Comparison of ENCODE assay signal across 18 cellular contexts in the genomic region with DNA sequence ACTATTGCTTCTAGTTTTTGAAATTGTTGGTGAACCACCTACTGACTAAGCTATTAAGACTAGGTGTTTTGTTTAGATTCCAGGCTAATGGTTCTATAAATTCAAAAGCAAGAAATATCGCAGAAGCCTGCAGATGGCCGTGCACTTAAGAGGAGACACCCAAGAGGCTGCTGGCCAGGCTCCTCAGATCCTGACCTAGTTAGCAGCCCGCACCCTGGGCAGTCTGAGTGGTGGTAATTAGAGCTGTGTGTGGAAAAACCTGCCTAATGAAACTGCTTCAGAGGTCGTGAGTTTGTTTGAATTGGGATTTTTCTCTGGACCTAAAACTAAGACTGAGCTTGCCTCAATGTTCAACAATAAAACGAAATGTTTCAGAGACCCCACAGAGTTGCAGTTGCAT.
DNase-seq lines count a peak whose midpoint lies in the region; ATAC-seq and TF ChIP-seq lines count a peak whose summit lies in the region.
"Had no signal": no experiment of that assay in that cellular context is flagged by ENCODE, and none has a peak within 500 bp of the region (broad histone marks: within the 10 kb centered on the region; RNA-seq: fewer than 3 reads in every experiment).

No MANE protein-coding gene starts in this region.

- H3K27ac Mint-ChIP-seq in stimulated activated naive B cell treated with anti-CD40 and anti-IgM and Interleukin-4, amounts not matched to agents 10 μg/mL and 1 μg/mL and 100 μg/mL, for 72 hours, result no peak overlapping the region
- H3K27ac Mint-ChIP-seq: CD8-positive, alpha-beta memory T cell had no signal

- H4K12ac ChIP-seq in trophoblast cell (ENCODE audit: low read depth, low read length), result no peak overlapping the region

- no peak overlapping the region for H3K4ac ChIP-seq in trophoblast cell (ENCODE audit: low read depth, low read length)

- no peak for ATAC-seq in stimulated activated naive B cell treated with anti-CD40 and anti-IgM and Interleukin-4, amounts not matched to agents 10 μg/mL and 1 μg/mL and 100 μg/mL, for 72 hours (replicated peaks)
- ATAC-seq: Right ventricle myocardium inferior had no signal

- H3K9me3 ChIP-seq in esophagus squamous epithelium, result no peaks in the 10 kb centered on the region
- H3K9me3 ChIP-seq in trophoblast cell (ENCODE audit: insufficient read depth, low read depth, low read length), result no peaks in the 10 kb centered on the region
- H3K9me3 ChIP-seq: SJSA1 had no signal

- peak; percentile 58 for DNase-seq in NCI-H748 (lab: John Stamatoyannopoulos, UW; ENCODE audit: unreplicated experiment)
- no peak for DNase-seq in NCI-H748 treated with DMSO at 0.1 percent for 48 hours (lab: John Stamatoyannopoulos, UW)
- peak; percentile 21 for DNase-seq in NCI-H510A (lab: John Stamatoyannopoulos, UW)
- peak; percentile 82 for DNase-seq in cerebellum (ENCODE audit: low spot score)
- no peak for DNase-seq in esophagus squamous epithelium (lab: John Stamatoyannopoulos, UW)
- DNase-seq in ureter (ENCODE audit: low spot score), result no peak
- no peak for DNase-seq in stimulated activated naive B cell treated with anti-CD40 and anti-IgM and Interleukin-4, amounts not matched to agents 10 μg/mL and 1 μg/mL and 100 μg/mL, for 72 hours
- DNase-seq in trophoblast cell, result no peak
- DNase-seq: CD8-positive, alpha-beta memory T cell; EL; IMR-90; NCI-H1436; NCI-H187 treated with DMSO at 0.1 percent for 48 hours; NCI-H446 had no signal

- no peak overlapping the region for H2AFZ ChIP-seq in trophoblast cell (ENCODE audit: insufficient read depth, low read length, poor library complexity)

- no peaks in the 10 kb centered on the region for H3K27me3 Mint-ChIP-seq in stimulated activated naive B cell treated with anti-CD40 and anti-IgM and Interleukin-4, amounts not matched to agents 10 μg/mL and 1 μg/mL and 100 μg/mL, for 72 hours

- H3K27me3 ChIP-seq in esophagus squamous epithelium (no peaks in the 10 kb centered on the region), trophoblast cell (ENCODE audit: insufficient read depth, low read length) (no peaks in the 10 kb centered on the region)
- H3K27me3 ChIP-seq: SJSA1 had no signal

- H4K91ac ChIP-seq in trophoblast cell (ENCODE audit: low read depth, low read length), result no peak overlapping the region

- WGBS in esophagus squamous epithelium, 2 donors, result 70 to 74% methylated on average over 5 of the region's 5 CpGs
- no CpG with 5 or more reads among the region's 5 CpGs for WGBS in trophoblast cell (ENCODE audit: extremely low coverage, insufficient coverage, insufficient read length)

- no peak overlapping the region for H2AK5ac ChIP-seq in trophoblast cell (ENCODE audit: low read length)

- no peak overlapping the region for H3K4me3 Mint-ChIP-seq in stimulated activated naive B cell treated with anti-CD40 and anti-IgM and Interleukin-4, amounts not matched to agents 10 μg/mL and 1 μg/mL and 100 μg/mL, for 72 hours
- H3K4me3 Mint-ChIP-seq: CD8-positive, alpha-beta memory T cell had no signal

- H3K14ac ChIP-seq in trophoblast cell (ENCODE audit: low read length), result no peak overlapping the region

- TF ChIP-seq CTCF in esophagus squamous epithelium (IDR thresholded peaks at IDR 0.05), result no peak

- no peak overlapping the region for H3K9ac ChIP-seq in trophoblast cell (ENCODE audit: low read length)
- H3K9ac ChIP-seq: KMS-11 had no signal

- intact Hi-C loops in esophagus squamous epithelium (cut with DNase I), result no loop called here

- H4K8ac ChIP-seq in trophoblast cell (ENCODE audit: low read depth, low read length), result no peak overlapping the region

- no peak for TF ChIP-seq POLR2A in esophagus squamous epithelium (IDR thresholded peaks at IDR 0.05)

- no peak overlapping the region for H3K18ac ChIP-seq in trophoblast cell (ENCODE audit: low read length)

- H3K4me1 ChIP-seq in esophagus squamous epithelium (no peaks in the 10 kb centered on the region), trophoblast cell (ENCODE audit: control insufficient read depth in 1 of 2, insufficient read depth in 2 of 2, low read length in 2 of 2) (no peaks in the 10 kb centered on the region)

- H2BK12ac ChIP-seq in trophoblast cell (ENCODE audit: low read length), result no peak overlapping the region

- H2BK5ac ChIP-seq in trophoblast cell (ENCODE audit: low read depth, low read length, poor library complexity), result no peak overlapping the region

- H3K23ac ChIP-seq in trophoblast cell (ENCODE audit: low read length), result no peak overlapping the region

- no peak overlapping the region for H3K4me2 ChIP-seq in trophoblast cell (ENCODE audit: low read length)
- H3K4me2 ChIP-seq: KMS-11 had no signal

- H3K4me3 ChIP-seq in esophagus squamous epithelium, result no peak overlapping the region
- no peak overlapping the region for H3K4me3 ChIP-seq in trophoblast cell (ENCODE audit: low read depth, low read length)
- H3K4me3 ChIP-seq: SJSA1 had no signal

- H3K36me3 Mint-ChIP-seq in stimulated activated naive B cell treated with anti-CD40 and anti-IgM and Interleukin-4, amounts not matched to agents 10 μg/mL and 1 μg/mL and 100 μg/mL, for 72 hours, result no peaks in the 10 kb centered on the region
- H3K36me3 Mint-ChIP-seq: CD8-positive, alpha-beta memory T cell had no signal

- no peaks in the 10 kb centered on the region for H3K9me3 Mint-ChIP-seq in stimulated activated naive B cell treated with anti-CD40 and anti-IgM and Interleukin-4, amounts not matched to agents 10 μg/mL and 1 μg/mL and 100 μg/mL, for 72 hours

- H2BK120ac ChIP-seq in trophoblast cell (ENCODE audit: insufficient read depth, low read length, poor library complexity), result no peak overlapping the region

- no peaks in the 10 kb centered on the region for H3K36me3 ChIP-seq in esophagus squamous epithelium
- no peaks in the 10 kb centered on the region for H3K36me3 ChIP-seq in trophoblast cell (ENCODE audit: control insufficient read depth in 1 of 2, insufficient read depth in 2 of 2, low read length in 2 of 2)
- H3K36me3 ChIP-seq: SJSA1 had no signal

- no peaks in the 10 kb centered on the region for H3K4me1 Mint-ChIP-seq in stimulated activated naive B cell treated with anti-CD40 and anti-IgM and Interleukin-4, amounts not matched to agents 10 μg/mL and 1 μg/mL and 100 μg/mL, for 72 hours
- H3K4me1 Mint-ChIP-seq: CD8-positive, alpha-beta memory T cell had no signal

- no peak overlapping the region for H3K27ac ChIP-seq in esophagus squamous epithelium
- no peak overlapping the region for H3K27ac ChIP-seq in trophoblast cell (ENCODE audit: low read depth, low read length)
- H3K27ac ChIP-seq: C4-2B, KMS-11, SJSA1 had no signal

- no peaks in the 10 kb centered on the region for H3K79me1 ChIP-seq in trophoblast cell (ENCODE audit: low read length)

- H3K79me2 ChIP-seq in trophoblast cell (ENCODE audit: control insufficient read depth, insufficient read depth, low read length, poor library complexity), result no peaks in the 10 kb centered on the region

Comparison
In these comparisons a context has a peak if more than half of its experiments do, and no peak if none do; other contexts are left out.
1. DNase-seq: peak in NCI-H748 (single experiment), NCI-H510A (single experiment) and cerebellum (single experiment); none in NCI-H748 treated with DMSO at 0.1 percent for 48 hours (single experiment), esophagus squamous epithelium (single experiment), ureter (single experiment), stimulated activated naive B cell treated with anti-CD40 and anti-IgM and Interleukin-4, amounts not matched to agents 10 μg/mL and 1 μg/mL and 100 μg/mL, for 72 hours (single experiment) and trophoblast cell (0 of 2).